Comparison of ENCODE assay signal across 8 cellular contexts in the genomic region with DNA sequence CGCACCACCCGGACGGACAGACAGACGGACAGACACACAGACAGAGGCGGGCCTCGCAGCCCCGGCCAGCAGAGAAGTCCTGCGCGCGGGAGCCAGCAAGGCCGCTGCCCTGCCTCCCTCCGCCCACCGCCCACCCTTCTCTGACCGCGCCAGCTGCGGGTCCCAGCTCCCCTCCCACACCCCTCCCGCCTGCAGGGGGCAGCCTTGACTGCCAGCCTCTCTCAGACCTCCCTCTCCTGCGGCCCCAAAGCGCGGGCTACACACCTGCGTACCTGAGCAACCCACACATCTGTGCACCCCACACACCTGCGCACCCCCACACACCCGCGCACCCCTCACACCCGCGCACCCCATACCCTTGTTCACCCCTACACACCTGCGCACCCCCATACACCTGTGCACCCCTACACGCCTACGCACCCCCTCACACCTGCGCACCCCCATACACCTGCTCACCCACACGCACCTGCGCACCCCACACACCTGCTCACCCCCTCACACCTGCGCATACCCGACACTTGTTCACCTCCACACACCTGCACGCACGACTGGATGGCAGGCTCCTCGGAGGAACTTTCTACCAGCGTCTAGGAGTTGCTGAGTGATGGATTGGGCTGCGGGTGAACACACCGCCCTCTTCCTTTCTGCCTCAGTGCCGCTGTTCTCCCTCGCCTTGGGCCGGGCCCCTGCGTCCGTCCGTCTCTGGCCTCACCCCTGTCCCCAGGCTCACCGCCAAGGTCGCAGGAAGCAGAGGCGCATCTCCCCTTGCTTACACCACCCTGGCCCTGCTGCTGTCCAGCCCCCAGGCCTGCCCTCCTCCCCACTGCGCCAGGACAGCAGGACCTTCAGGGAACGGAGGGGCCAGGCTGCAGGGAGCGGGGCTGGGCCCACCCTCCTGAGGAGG. TPM values are rescaled to one million over a fixed set of nuclear protein-coding genes. Genes with fewer than 3 reads are reported as not detected.
DNase-seq lines count a peak whose midpoint lies in the region; ATAC-seq, FAIRE-seq and TF ChIP-seq lines count a peak whose summit lies in the region.

No MANE protein-coding gene starts in this region.

- POLR2A ChIA-PET in endothelial cell of umbilical vein (lab: Charles Lee), result no interaction called here

- H3K36me3 ChIP-seq in endothelial cell of umbilical vein (ENCODE audit: control insufficient read depth in 2 of 2, extremely low read depth in 1 of 2, insufficient read depth in 2 of 2, low read length in 2 of 2), result no peaks in the 10 kb centered on the region

- H3K4me3 ChIP-seq in GM12865 (ENCODE audit: low read depth, low read length) (no peak overlapping the region), endothelial cell of umbilical vein (replicated peaks in 1 of 3; ENCODE audit: insufficient read depth in 1 of 3, low read depth in 1 of 3, low read length in 3 of 3) (no peak overlapping the region)

- TF ChIP-seq CTCF in GM12865 (IDR thresholded peaks at IDR 0.05; ENCODE audit: insufficient read depth, low read depth, low read length, missing control alignments), result peak; percentile 28
- peak; percentile 18 to 66 for TF ChIP-seq CTCF in endothelial cell of umbilical vein (IDR thresholded peaks at IDR 0.05; ENCODE audit: extremely low read depth in 1 of 2, insufficient read depth in 1 of 2, low read depth in 1 of 2, low read length in 2 of 2)

- dilution Hi-C loops in endothelial cell of umbilical vein (cut with MboI; ENCODE audit: extremely low pct_ligation_motif_present, low sequenced_read_pairs), result no loop called here

- peaks cover 10 to 13% of the 10 kb centered on the region in 2 experiments for H3K27me3 ChIP-seq in endothelial cell of umbilical vein (ENCODE audit: control insufficient read depth in 2 of 2, insufficient read depth in 2 of 2, low read length in 2 of 2)

- TF ChIP-seq POLR2A in endothelial cell of umbilical vein (IDR thresholded peaks at IDR 0.05; ENCODE audit: low read depth, low read length), result no peak

- CTCF ChIA-PET in endothelial cell of umbilical vein (lab: Charles Lee), result interaction anchor here (0.6 to 1.4 kb wide), 18 partner anchors 9 to 676 kb away, joined by 3 to 9 read pairs (median 4); partner anchors contain the start of genes PFKM and TMEM106C

- intact Hi-C loops in endothelial cell of umbilical vein (cut with micrococcal nuclease), result no loop called here
- intact Hi-C loops in posterior vena cava (cut with DNase I), result no loop called here

- peak; percentile 7 for DNase-seq in GM12865 (ENCODE audit: low read depth)
- DNase-seq in endothelial cell of umbilical vein (ENCODE audit: low read depth, low spot score), result no peak
- DNase-seq in stimulated activated CD4-positive, alpha-beta T cell treated with anti-CD3 and anti-CD28 coated beads, Interleukin-1b, Interleukin-23, amount 100 ng/mL, for 4 hours (ENCODE audit: low read depth in 2 of 2), result peak; percentile 18 to 39
- no peak for DNase-seq in posterior vena cava (ENCODE audit: low spot score)
- no peak for DNase-seq in DMS114 treated with DMSO at 0.1 percent for 48 hours (lab: John Stamatoyannopoulos, UW; ENCODE audit: unreplicated experiment)
- no peak for DNase-seq in NCI-H2171 treated with DMSO at 0.1 percent for 48 hours (lab: John Stamatoyannopoulos, UW)

- no TSS peak for BruUV-seq in endothelial cell of umbilical vein (replicated peaks; lab: Mats Ljungman, UMichigan)

- H3K9me1 ChIP-seq in endothelial cell of umbilical vein (replicated peaks; ENCODE audit: control insufficient read depth, extremely low read depth, insufficient read depth, low read length), result no peaks in the 10 kb centered on the region

- ATAC-seq in SK-N-SH treated with all-trans-retinoic acid at 6 μM for 48 hours (peak; percentile 51), GM21447 (IDR thresholded peaks at IDR 0.05; ENCODE audit: unreplicated experiment) (no peak)

- no peak overlapping the region for H2AFZ ChIP-seq in endothelial cell of umbilical vein (ENCODE audit: low read depth, low read length)

- H4K20me1 ChIP-seq in endothelial cell of umbilical vein (replicated peaks; ENCODE audit: control insufficient read depth, extremely low read depth, insufficient read depth, low read length), result no peaks in the 10 kb centered on the region

- no peaks in the 10 kb centered on the region for H3K4me1 ChIP-seq in endothelial cell of umbilical vein (ENCODE audit: control insufficient read depth, extremely low read depth, insufficient read depth, low read length)

- no peak for FAIRE-seq in endothelial cell of umbilical vein (lab: Jason Lieb, UNC)

- H3K9me3 ChIP-seq in endothelial cell of umbilical vein (replicated peaks; ENCODE audit: control insufficient read depth, insufficient read depth, low read length), result no peaks in the 10 kb centered on the region

- H3K4me2 ChIP-seq in endothelial cell of umbilical vein (ENCODE audit: insufficient read depth, low read length), result no peak overlapping the region

- H3K9ac ChIP-seq in endothelial cell of umbilical vein (replicated peaks; ENCODE audit: extremely low read depth, insufficient read depth, low read length), result no peak overlapping the region

- no peak overlapping the region for H3K27ac ChIP-seq in endothelial cell of umbilical vein (ENCODE audit: insufficient read depth, low read depth, low read length)

- no peaks in the 10 kb centered on the region for H3K79me2 ChIP-seq in endothelial cell of umbilical vein (ENCODE audit: control insufficient read depth, insufficient read depth, low read length)

TF ChIP-seq in SK-N-SH treated with all-trans-retinoic acid at 6 μM for 48 hours, 23 proteins besides CTCF, POLR2A, EP300 and RAD21 (continues in another document):
- no peak for TF ChIP-seq CSDC2 (CRISPR knock-in tag; IDR thresholded peaks at IDR 0.05)
- TF ChIP-seq ESRRG (CRISPR knock-in tag; IDR thresholded peaks at IDR 0.05), result no peak
- TF ChIP-seq ARNTL (CRISPR knock-in tag; IDR thresholded peaks at IDR 0.05; ENCODE audit: borderline replicate concordance, low read depth), result no peak

TF ChIP-seq in endothelial cell of umbilical vein, 7 proteins besides CTCF, POLR2A, EP300 and RAD21:
- TF ChIP-seq GATA2 (IDR thresholded peaks at IDR 0.05; ENCODE audit: insufficient read depth, insufficient read length, low read depth, low read length), result no peak

RNA-seq across cellular contexts. Expression of gene TMEM106C, which starts 20.8 kb away (rescaled TPM):
- total RNA-seq in endothelial cell of umbilical vein, result 67.7 and 84.4 TPM in 2 replicates
- 148 and 170 TPM in 2 replicates for polyA plus RNA-seq in endothelial cell of umbilical vein
- polyA plus RNA-seq in endothelial cell of umbilical vein (2011; cell fraction: cytosol; rRNA removed), result 146 and 159 TPM in 2 replicates
- polyA plus RNA-seq in endothelial cell of umbilical vein (2011; cell fraction: nucleus; rRNA removed), result 143 and 144 TPM in 2 replicates
- polyA plus RNA-seq in endothelial cell of umbilical vein (2012), result 61.0 and 104 TPM in 2 replicates
- 198 and 225 TPM in 2 replicates for polyA minus RNA-seq in endothelial cell of umbilical vein
- 229 TPM for polyA minus RNA-seq in endothelial cell of umbilical vein (2011; cell fraction: cytosol; rRNA and poly(A)+ RNA removed)
- 33.3 and 50.5 TPM in 2 replicates for polyA minus RNA-seq in endothelial cell of umbilical vein (2011; cell fraction: nucleus; rRNA and poly(A)+ RNA removed)
- total RNA-seq in posterior vena cava, result 10 to 100 TPM; 29.5 to 36.1 TPM

RNA-seq across cellular contexts. Expression of gene VDR, which starts 37.8 kb away (rescaled TPM):
- total RNA-seq in endothelial cell of umbilical vein (0.48 and 0.73 TPM in 2 replicates), posterior vena cava (10 to 100 TPM in 1 of 2 donors, 1 to 10 TPM in 1; 9.6 to 10.2 TPM)
- polyA plus RNA-seq in endothelial cell of umbilical vein, result 0.81 and 0.91 TPM in 2 replicates
- polyA plus RNA-seq in endothelial cell of umbilical vein (2011; cell fraction: cytosol; rRNA removed), result 0.72 and 0.88 TPM in 2 replicates
- 0.41 and 0.46 TPM in 2 replicates for polyA plus RNA-seq in endothelial cell of umbilical vein (2011; cell fraction: nucleus; rRNA removed)
- 0.80 and 1.2 TPM in 2 replicates for polyA plus RNA-seq in endothelial cell of umbilical vein (2012)
- polyA minus RNA-seq in endothelial cell of umbilical vein, result 1.3 and 2.8 TPM in 2 replicates
- polyA minus RNA-seq in endothelial cell of umbilical vein (2011; cell fraction: cytosol; rRNA and poly(A)+ RNA removed), result 4.9 TPM
- polyA minus RNA-seq in endothelial cell of umbilical vein (2011; cell fraction: nucleus; rRNA and poly(A)+ RNA removed), result 0.43 and 0.77 TPM in 2 replicates

Comparison
In these comparisons a context has a peak if more than half of its experiments do, and no peak if none do; other contexts are left out.
1. DNase-seq: peak in GM12865 (single experiment) and stimulated activated CD4-positive, alpha-beta T cell treated with anti-CD3 and anti-CD28 coated beads, Interleukin-1b, Interleukin-23, amount 100 ng/mL, for 4 hours (2 of 2); none in endothelial cell of umbilical vein (single experiment), posterior vena cava (single experiment), DMS114 treated with DMSO at 0.1 percent for 48 hours (single experiment) and NCI-H2171 treated with DMSO at 0.1 percent for 48 hours (single experiment).